8 cellular contexts compared by ENCODE assay signal in the genomic region with DNA sequence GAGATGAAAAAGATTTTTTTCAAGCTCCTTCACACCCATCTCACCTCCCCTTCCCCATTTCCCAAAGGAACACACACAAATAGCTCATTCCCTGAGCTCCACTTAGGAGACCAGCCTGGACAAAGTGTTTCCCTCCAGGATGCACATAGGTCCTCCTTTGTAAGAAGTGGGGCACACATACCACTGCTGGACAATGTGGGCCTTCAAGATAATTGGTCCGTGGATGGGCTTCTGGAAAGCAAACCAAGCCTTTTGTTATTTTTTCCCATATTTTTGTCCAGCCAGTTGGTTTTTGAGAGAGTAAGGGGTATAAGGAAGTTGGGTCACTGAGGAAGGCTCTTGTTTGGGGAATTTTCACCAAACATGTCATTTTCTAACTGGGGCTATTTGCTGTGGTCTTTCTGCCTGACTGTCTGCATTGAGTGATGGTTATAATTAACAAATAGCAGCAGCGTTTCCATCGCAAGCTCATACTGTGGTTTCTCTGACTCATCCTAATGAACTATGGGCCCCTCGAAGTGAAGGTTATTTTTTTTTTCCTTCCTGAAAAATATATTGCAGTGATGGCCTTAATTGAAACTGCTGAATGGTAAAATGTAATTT.
DNase-seq lines count a peak whose midpoint lies in the region; ATAC-seq and TF ChIP-seq lines count a peak whose summit lies in the region.

No MANE protein-coding gene starts in this region.

- POLR2A ChIA-PET in SK-N-SH (lab: Yijun Ruan, JAX), result no interaction called here

- no peak overlapping the region for H3K27ac Mint-ChIP-seq in activated CD4-positive, alpha-beta T cell treated with anti-CD3 and anti-CD28 coated beads, Interleukin-2, amount 10 ng/mL, durations not matched to agents 24 days and 14 days

- no peaks in the 10 kb centered on the region for H3K9me3 Mint-ChIP-seq in activated CD4-positive, alpha-beta T cell treated with anti-CD3 and anti-CD28 coated beads, Interleukin-2, amount 10 ng/mL, durations not matched to agents 24 days and 14 days

- H3K79me2 ChIP-seq in SK-N-SH (ENCODE audit: insufficient read depth), result no peaks in the 10 kb centered on the region

- intact Hi-C loops in left cardiac atrium (cut with DNase I), result no loop called here
- intact Hi-C loops in activated CD4-positive, alpha-beta T cell treated with anti-CD3 and anti-CD28 coated beads, Interleukin-2, amount 10 ng/mL, durations not matched to agents 24 days and 14 days (cut with micrococcal nuclease), result no loop called here

- no peak for TF ChIP-seq CTCF in SK-N-SH (IDR thresholded peaks at IDR 0.05)

- peaks cover 6% of the 10 kb centered on the region for H3K4me1 Mint-ChIP-seq in activated CD4-positive, alpha-beta T cell treated with anti-CD3 and anti-CD28 coated beads, Interleukin-2, amount 10 ng/mL, durations not matched to agents 24 days and 14 days

- no peak overlapping the region for H3K9ac ChIP-seq in SK-N-SH

- no peaks in the 10 kb centered on the region for H4K20me1 ChIP-seq in SK-N-SH (ENCODE audit: insufficient read depth)

- CTCF ChIA-PET in SK-N-SH (lab: Yijun Ruan, JAX), result interaction anchor here (0.7 to 1.6 kb wide), 5 partner anchors 13 to 1300 kb away, joined by 3 to 9 read pairs (median 3); a partner anchor contains a TSS

- H3K36me3 ChIP-seq in SK-N-SH (replicated peaks in 1 of 2; ENCODE audit: control insufficient read depth in 1 of 2, insufficient read depth in 2 of 2, low read length in 1 of 2), result no peaks in the 10 kb centered on the region

- ATAC-seq in HG03064 (IDR thresholded peaks at IDR 0.05; ENCODE audit: low read depth, unreplicated experiment) (peak; percentile 51), left cardiac atrium (no peak)

- no peak overlapping the region for H2AFZ ChIP-seq in SK-N-SH (ENCODE audit: low read depth)

- no peak overlapping the region for H3K4me3 ChIP-seq in SK-N-SH (ENCODE audit: low read depth in 2 of 2, low read length in 1 of 2)

- H3F3A ChIP-seq in SK-N-SH (replicated peaks; ENCODE audit: insufficient read depth), result peaks cover 8% of the 10 kb centered on the region

- peak overlapping the region; percentile 38 to 71; a peak in 3 of 4 replicates for H3K27ac ChIP-seq in SK-N-SH (ENCODE audit: low read depth in 2 of 2, low read length in 1 of 2)

- H3K4me3 Mint-ChIP-seq in activated CD4-positive, alpha-beta T cell treated with anti-CD3 and anti-CD28 coated beads, Interleukin-2, amount 10 ng/mL, durations not matched to agents 24 days and 14 days, result no peak overlapping the region

- no peaks in the 10 kb centered on the region for H3K9me2 ChIP-seq in SK-N-SH

- DNase-seq in GM19238 (ENCODE audit: insufficient read length, low spot score) (peak; percentile 21), SK-N-SH (peak; percentile 39), retina (peak; percentile 78), left cardiac atrium (no peak), globus pallidus (ENCODE audit: low spot score) (no peak), DMS153 treated with DMSO at 0.1 percent for 48 hours (lab: John Stamatoyannopoulos, UW; ENCODE audit: unreplicated experiment) (no peak)
- no peak for DNase-seq in activated CD4-positive, alpha-beta T cell treated with anti-CD3 and anti-CD28 coated beads, Interleukin-2, amount 10 ng/mL, durations not matched to agents 24 days and 14 days

- TF ChIP-seq RAD21 in SK-N-SH (IDR thresholded peaks at IDR 0.05; ENCODE audit: low read length), result no peak

- no peaks in the 10 kb centered on the region for H3K36me3 Mint-ChIP-seq in activated CD4-positive, alpha-beta T cell treated with anti-CD3 and anti-CD28 coated beads, Interleukin-2, amount 10 ng/mL, durations not matched to agents 24 days and 14 days (ENCODE audit: low read depth)

- no peaks in the 10 kb centered on the region for H3K9me3 ChIP-seq in SK-N-SH

- no peak overlapping the region for H3K4me2 ChIP-seq in SK-N-SH

- 36% methylated on average over 4 of the region's 4 CpGs for WGBS in SK-N-SH (ENCODE audit: low lambda C conversion rate)

- peaks cover 12 to 38% of the 10 kb centered on the region in 2 experiments for H3K4me1 ChIP-seq in SK-N-SH (ENCODE audit: control insufficient read depth in 1 of 2, insufficient read depth in 2 of 2, low read depth in 1 of 2, low read length in 1 of 2)

- H3K27me3 ChIP-seq in SK-N-SH (ENCODE audit: insufficient read depth), result no peaks in the 10 kb centered on the region

- TF ChIP-seq EP300 in SK-N-SH (IDR thresholded peaks at IDR 0.05; ENCODE audit: borderline replicate concordance in 1 of 2, low read depth in 1 of 2, low read length in 1 of 2), result peak; percentile 46 to 69; a peak in 3 of 4 replicates

- H3K27me3 Mint-ChIP-seq in activated CD4-positive, alpha-beta T cell treated with anti-CD3 and anti-CD28 coated beads, Interleukin-2, amount 10 ng/mL, durations not matched to agents 24 days and 14 days, result no peaks in the 10 kb centered on the region

TF ChIP-seq in SK-N-SH, 30 proteins besides CTCF, POLR2A, EP300 and RAD21:
- TF ChIP-seq TCF12 (IDR thresholded peaks at IDR 0.05), result peak; percentile 71
- TF ChIP-seq, protein P1, sequence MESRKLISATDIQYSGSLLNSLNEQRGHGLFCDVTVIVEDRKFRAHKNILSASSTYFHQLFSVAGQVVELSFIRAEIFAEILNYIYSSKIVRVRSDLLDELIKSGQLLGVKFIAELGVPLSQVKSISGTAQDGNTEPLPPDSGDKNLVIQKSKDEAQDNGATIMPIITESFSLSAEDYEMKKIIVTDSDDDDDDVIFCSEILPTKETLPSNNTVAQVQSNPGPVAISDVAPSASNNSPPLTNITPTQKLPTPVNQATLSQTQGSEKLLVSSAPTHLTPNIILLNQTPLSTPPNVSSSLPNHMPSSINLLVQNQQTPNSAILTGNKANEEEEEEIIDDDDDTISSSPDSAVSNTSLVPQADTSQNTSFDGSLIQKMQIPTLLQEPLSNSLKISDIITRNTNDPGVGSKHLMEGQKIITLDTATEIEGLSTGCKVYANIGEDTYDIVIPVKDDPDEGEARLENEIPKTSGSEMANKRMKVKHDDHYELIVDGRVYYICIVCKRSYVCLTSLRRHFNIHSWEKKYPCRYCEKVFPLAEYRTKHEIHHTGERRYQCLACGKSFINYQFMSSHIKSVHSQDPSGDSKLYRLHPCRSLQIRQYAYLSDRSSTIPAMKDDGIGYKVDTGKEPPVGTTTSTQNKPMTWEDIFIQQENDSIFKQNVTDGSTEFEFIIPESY (IDR thresholded peaks at IDR 0.05; ENCODE audit: borderline replicate concordance, low read depth), result no peak
- 0 out of 2 replicates have a peak, but pooled peaks have one; percentile 17 for TF ChIP-seq RXRA (IDR thresholded peaks at IDR 0.05; ENCODE audit: borderline replicate concordance, low read depth)
- TF ChIP-seq, protein P2, sequence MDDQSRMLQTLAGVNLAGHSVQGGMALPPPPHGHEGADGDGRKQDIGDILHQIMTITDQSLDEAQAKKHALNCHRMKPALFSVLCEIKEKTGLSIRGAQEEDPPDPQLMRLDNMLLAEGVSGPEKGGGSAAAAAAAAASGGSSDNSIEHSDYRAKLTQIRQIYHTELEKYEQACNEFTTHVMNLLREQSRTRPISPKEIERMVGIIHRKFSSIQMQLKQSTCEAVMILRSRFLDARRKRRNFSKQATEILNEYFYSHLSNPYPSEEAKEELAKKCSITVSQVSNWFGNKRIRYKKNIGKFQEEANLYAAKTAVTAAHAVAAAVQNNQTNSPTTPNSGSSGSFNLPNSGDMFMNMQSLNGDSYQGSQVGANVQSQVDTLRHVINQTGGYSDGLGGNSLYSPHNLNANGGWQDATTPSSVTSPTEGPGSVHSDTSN (IDR thresholded peaks at IDR 0.05), result peak; percentile 87
- TF ChIP-seq FOSL2 (IDR thresholded peaks at IDR 0.05; ENCODE audit: borderline replicate concordance, low read depth), result peak; percentile 76
- TF ChIP-seq JUND (IDR thresholded peaks at IDR 0.05), result peak; percentile 53

Comparison
In these comparisons a context has a peak if more than half of its experiments do, and no peak if none do; other contexts are left out.
1. DNase-seq: peak in GM19238 (single experiment), SK-N-SH (single experiment) and retina (single experiment); none in left cardiac atrium (single experiment), activated CD4-positive, alpha-beta T cell treated with anti-CD3 and anti-CD28 coated beads, Interleukin-2, amount 10 ng/mL, durations not matched to agents 24 days and 14 days (single experiment), globus pallidus (single experiment) and DMS153 treated with DMSO at 0.1 percent for 48 hours (single experiment).